In the genomic region with DNA sequence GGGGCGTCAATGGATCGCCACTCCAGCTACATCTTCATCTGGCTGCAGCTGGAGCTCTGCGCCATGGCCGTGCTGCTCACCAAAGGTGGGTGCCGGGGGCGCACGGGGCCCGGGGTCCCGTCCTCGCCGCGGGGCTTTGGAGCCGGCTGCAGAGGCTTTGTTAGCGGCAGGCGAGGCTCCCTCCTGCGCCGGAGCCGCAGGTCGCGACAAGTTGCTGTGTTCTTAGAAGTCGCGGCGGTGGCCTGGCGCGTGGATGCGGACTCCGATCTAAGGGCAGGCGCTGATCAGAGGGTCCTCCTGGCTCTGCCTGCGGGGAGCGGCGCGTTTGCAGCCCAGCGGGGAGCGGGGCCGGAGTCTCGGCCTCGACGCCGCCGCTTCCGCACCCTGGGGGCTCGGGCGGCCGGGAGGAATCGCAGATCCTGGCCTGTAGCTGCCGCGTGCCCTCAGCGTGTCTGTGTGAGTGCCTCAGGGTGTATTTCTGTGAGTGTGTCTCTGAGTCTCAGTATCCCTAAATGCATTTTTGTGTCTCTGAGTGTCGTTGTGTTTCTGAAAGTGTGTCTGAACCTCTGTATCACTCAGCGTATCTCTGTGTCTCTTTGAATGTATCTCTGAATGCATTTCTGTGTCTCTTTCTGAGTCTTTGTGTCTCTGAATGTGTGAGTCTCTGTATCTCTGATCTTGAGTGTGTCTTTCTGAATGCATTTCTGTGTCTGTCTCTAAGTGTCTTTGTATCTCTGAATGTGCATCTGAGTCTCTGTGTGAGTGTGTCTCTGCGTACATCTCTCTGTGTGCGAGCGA, we compare ENCODE assay signal across 8 cellular contexts. TPM values are rescaled to one million over a fixed set of nuclear protein-coding genes. Genes with fewer than 3 reads are reported as not detected.
DNase-seq lines count a peak whose midpoint lies in the region; ATAC-seq, FAIRE-seq and TF ChIP-seq lines count a peak whose summit lies in the region.

No MANE protein-coding gene starts in this region.

- H3K27me3 ChIP-seq in GM12878 (replicated peaks in 1 of 2; ENCODE audit: control insufficient read depth in 2 of 2, insufficient read depth in 2 of 2, low read length in 1 of 2): peaks cover 15 to 30% of the 10 kb centered on the region in 2 experiments

- no peak for TF ChIP-seq EP300 in GM12878 (IDR thresholded peaks at IDR 0.05; ENCODE audit: borderline replicate concordance in 1 of 2, control insufficient read depth in 1 of 2, low read depth in 2 of 2, low read length in 2 of 2)

- POLR2A ChIA-PET in GM12878 (lab: Charles Lee): no interaction called here

- RAD21 ChIA-PET in GM12878 (lab: Charles Lee; ENCODE audit: unreplicated experiment): no interaction called here

- H3K4me3 ChIP-seq in GM12878: 0 out of 2 replicates have a peak overlapping the region, but pooled peaks have one; percentile 5
- H3K4me3 ChIP-seq in skin epidermis: peak overlapping the region; percentile 34 to 78 (median 59)

- 5% methylated on average over 49 of the region's 53 CpGs for WGBS in GM12878 (ENCODE audit: insufficient coverage, insufficient replicate concordance, low lambda C conversion rate, missing lambda C conversion rate)

- no peaks in the 10 kb centered on the region; the same call in 1 of the 2 replicates for H3K4me1 ChIP-seq in GM12878 (ENCODE audit: control insufficient read depth, insufficient read depth, low read length)

- FAIRE-seq in GM12878 (lab: Jason Lieb, UNC): no peak

- intact Hi-C loops in GM12878 (cut with micrococcal nuclease; ENCODE audit: unreplicated experiment): loop anchor here (5.0 kb wide), 1 partner anchor 314 kb away; no protein-coding TSS in a partner anchor

- TF ChIP-seq CTCF in GM12878 (IDR thresholded peaks at IDR 0.05 in 2 of 3, conservative IDR thresholded peaks at IDR 0.05 in 1 of 3; ENCODE audit: control insufficient read depth in 2 of 3, extremely low read depth in 1 of 3, insufficient read depth in 1 of 3, low read depth in 3 of 3, low read length in 3 of 3): no peak

- H3K79me2 ChIP-seq in GM12878 (ENCODE audit: control insufficient read depth, insufficient read depth, low read length): no peaks in the 10 kb centered on the region

- TF ChIP-seq POLR2A in GM12878 (IDR thresholded peaks at IDR 0.05; ENCODE audit: low read depth, low read length): no peak

- no peak overlapping the region for H3K27ac ChIP-seq in GM12878 (ENCODE audit: control insufficient read depth, insufficient read depth)
- peak overlapping the region in 10 of 21 experiments; percentile 1 to 79 (median 33) for H3K27ac ChIP-seq in skin epidermis

- no TSS peak for BruUV-seq in GM12878 (replicated peaks; lab: Mats Ljungman, UMichigan)

- no peak for TF ChIP-seq RAD21 in GM12878 (IDR thresholded peaks at IDR 0.05; ENCODE audit: insufficient read depth, low read depth, low read length)

- peak; percentile 29 for DNase-seq in stimulated activated CD4-positive, alpha-beta T cell treated with anti-CD3 and anti-CD28 coated beads, Interleukin-12 subunit alpha, Interleukin-12 subunit beta, amount 100 ng/mL, for 4 hours
- DNase-seq in stimulated activated CD4-positive, alpha-beta T cell treated with anti-CD3 and anti-CD28 coated beads, Interleukin-4, amount 100 ng/mL, for 24 hours: no peak
- DNase-seq in RKO (ENCODE audit: low spot score) (peak; percentile 52), GM12878 (ENCODE audit: low read depth, low spot score) (no peak), iPS-NIHi11 (ENCODE audit: low spot score) (peak; percentile 24)

- H4K20me1 ChIP-seq in GM12878 (ENCODE audit: control insufficient read depth, insufficient read depth): no peaks in the 10 kb centered on the region; the same call in 1 of the 2 replicates

- SMC1A ChIA-PET in GM12878 (lab: Charles Lee; ENCODE audit: uncharacterized antibody, unreplicated experiment): no interaction called here

- no peaks in the 10 kb centered on the region for H3K9me3 ChIP-seq in GM12878 (replicated peaks; ENCODE audit: control insufficient read depth, insufficient read depth, low read length)

- H3K9ac ChIP-seq in GM12878 (ENCODE audit: control insufficient read depth, insufficient read depth, low read length): no peak overlapping the region

- H2AFZ ChIP-seq in GM12878 (ENCODE audit: control insufficient read depth, low read depth, low read length): no peak overlapping the region

- ATAC-seq in GM12878 (no peak), GM21515 (IDR thresholded peaks at IDR 0.05; ENCODE audit: unreplicated experiment) (no peak), HG02970 (IDR thresholded peaks at IDR 0.05; ENCODE audit: low FRiP score, unreplicated experiment) (no peak)

- H3K4me2 ChIP-seq in GM12878 (ENCODE audit: control insufficient read depth, insufficient read depth): peak overlapping the region; percentile 89

- CTCF ChIA-PET in GM12878 (lab: Yijun Ruan, JAX): no interaction called here

- in situ Hi-C loops in GM12878 (cut with MboI): no loop called here

- no peaks in the 10 kb centered on the region for H3K36me3 ChIP-seq in GM12878 (ENCODE audit: control insufficient read depth in 2 of 2, insufficient read depth in 2 of 2, low read length in 1 of 2)

TF ChIP-seq in GM12878, 131 proteins besides CTCF, POLR2A, EP300 and RAD21 (continues in another document):
- TF ChIP-seq EZH2 (IDR thresholded peaks at IDR 0.05; ENCODE audit: borderline replicate concordance, control insufficient read depth, low read depth, low read length) (0 out of 2 replicates have a peak, but pooled peaks have one; percentile 13), HDAC6 (IDR thresholded peaks at IDR 0.05; ENCODE audit: unreplicated experiment) (peak; percentile 48), CBX5 (IDR thresholded peaks at IDR 0.05; ENCODE audit: low read depth) (no peak), HDAC2 (IDR thresholded peaks at IDR 0.05) (no peak), SMARCA5 (IDR thresholded peaks at IDR 0.05) (no peak), NR2C2 (IDR thresholded peaks at IDR 0.05; ENCODE audit: borderline replicate concordance, control insufficient read depth, insufficient read length, low read depth) (no peak), TCF12 (IDR thresholded peaks at IDR 0.05; ENCODE audit: low read depth, low read length) (no peak), SREBF1 (IDR thresholded peaks at IDR 0.05; ENCODE audit: low read length) (no peak)
- TF ChIP-seq, protein P1, sequence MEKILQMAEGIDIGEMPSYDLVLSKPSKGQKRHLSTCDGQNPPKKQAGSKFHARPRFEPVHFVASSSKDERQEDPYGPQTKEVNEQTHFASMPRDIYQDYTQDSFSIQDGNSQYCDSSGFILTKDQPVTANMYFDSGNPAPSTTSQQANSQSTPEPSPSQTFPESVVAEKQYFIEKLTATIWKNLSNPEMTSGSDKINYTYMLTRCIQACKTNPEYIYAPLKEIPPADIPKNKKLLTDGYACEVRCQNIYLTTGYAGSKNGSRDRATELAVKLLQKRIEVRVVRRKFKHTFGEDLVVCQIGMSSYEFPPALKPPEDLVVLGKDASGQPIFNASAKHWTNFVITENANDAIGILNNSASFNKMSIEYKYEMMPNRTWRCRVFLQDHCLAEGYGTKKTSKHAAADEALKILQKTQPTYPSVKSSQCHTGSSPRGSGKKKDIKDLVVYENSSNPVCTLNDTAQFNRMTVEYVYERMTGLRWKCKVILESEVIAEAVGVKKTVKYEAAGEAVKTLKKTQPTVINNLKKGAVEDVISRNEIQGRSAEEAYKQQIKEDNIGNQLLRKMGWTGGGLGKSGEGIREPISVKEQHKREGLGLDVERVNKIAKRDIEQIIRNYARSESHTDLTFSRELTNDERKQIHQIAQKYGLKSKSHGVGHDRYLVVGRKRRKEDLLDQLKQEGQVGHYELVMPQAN (conservative IDR thresholded peaks at IDR 0.05): no peak
- TF ChIP-seq, protein P2, sequence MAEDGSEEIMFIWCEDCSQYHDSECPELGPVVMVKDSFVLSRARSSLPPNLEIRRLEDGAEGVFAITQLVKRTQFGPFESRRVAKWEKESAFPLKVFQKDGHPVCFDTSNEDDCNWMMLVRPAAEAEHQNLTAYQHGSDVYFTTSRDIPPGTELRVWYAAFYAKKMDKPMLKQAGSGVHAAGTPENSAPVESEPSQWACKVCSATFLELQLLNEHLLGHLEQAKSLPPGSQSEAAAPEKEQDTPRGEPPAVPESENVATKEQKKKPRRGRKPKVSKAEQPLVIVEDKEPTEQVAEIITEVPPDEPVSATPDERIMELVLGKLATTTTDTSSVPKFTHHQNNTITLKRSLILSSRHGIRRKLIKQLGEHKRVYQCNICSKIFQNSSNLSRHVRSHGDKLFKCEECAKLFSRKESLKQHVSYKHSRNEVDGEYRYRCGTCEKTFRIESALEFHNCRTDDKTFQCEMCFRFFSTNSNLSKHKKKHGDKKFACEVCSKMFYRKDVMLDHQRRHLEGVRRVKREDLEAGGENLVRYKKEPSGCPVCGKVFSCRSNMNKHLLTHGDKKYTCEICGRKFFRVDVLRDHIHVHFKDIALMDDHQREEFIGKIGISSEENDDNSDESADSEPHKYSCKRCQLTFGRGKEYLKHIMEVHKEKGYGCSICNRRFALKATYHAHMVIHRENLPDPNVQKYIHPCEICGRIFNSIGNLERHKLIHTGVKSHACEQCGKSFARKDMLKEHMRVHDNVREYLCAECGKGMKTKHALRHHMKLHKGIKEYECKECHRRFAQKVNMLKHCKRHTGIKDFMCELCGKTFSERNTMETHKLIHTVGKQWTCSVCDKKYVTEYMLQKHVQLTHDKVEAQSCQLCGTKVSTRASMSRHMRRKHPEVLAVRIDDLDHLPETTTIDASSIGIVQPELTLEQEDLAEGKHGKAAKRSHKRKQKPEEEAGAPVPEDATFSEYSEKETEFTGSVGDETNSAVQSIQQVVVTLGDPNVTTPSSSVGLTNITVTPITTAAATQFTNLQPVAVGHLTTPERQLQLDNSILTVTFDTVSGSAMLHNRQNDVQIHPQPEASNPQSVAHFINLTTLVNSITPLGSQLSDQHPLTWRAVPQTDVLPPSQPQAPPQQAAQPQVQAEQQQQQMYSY (CRISPR knock-in tag; IDR thresholded peaks at IDR 0.05): no peak

RNA-seq across cellular contexts. Expression of gene BAMBI, which starts 0.8 kb away (rescaled TPM):
- not detected in 2 replicates for total RNA-seq in GM12878 (2013; cell fraction: nucleolus; rRNA removed)
- not detected in 2 replicates for total RNA-seq in GM12878 (2014; rRNA removed)
- total RNA-seq in GM12878 (2014; rRNA removed; fragmentation: Illumina TruSeq; extraction: Trizol): not detected in 2 replicates
- total RNA-seq in GM12878 (2021): 0.13 and 0.18 TPM in 2 replicates
- 0.17 TPM for polyA plus RNA-seq in GM12878 (2011; ENCODE audit: low read depth)
- polyA plus RNA-seq in GM12878 (2011; rRNA removed): 0.10 and 0.12 TPM in 2 replicates
- polyA plus RNA-seq in GM12878 (2011; cell fraction: cytosol; rRNA removed): 0.07 and 0.18 TPM in 2 replicates
- 0.15 and 0.24 TPM in 2 replicates for polyA plus RNA-seq in GM12878 (2011; cell fraction: nucleus; rRNA removed)
- not detected in 2 replicates for polyA plus RNA-seq in GM12878 (2012)
- polyA plus RNA-seq in GM12878 (2014; fragmentation: Illumina TruSeq; extraction: Trizol): 0.03 TPM in 1 of 2 replicates, not detected in the other
- polyA plus RNA-seq in GM12878 (2014; fragmentation: Nextera tagmentation; extraction: Ambion mirVana): not detected
- polyA plus RNA-seq in GM12878 (2014; rRNA removed): 0.05 TPM in 1 of 2 replicates, not detected in the other
- under 1 TPM in 1 of 2 experiments, not detected in 1; 0.06 TPM for polyA plus RNA-seq in GM12878 (2016; fragmentation: Nextera tagmentation; extraction: Ambion mirVana)
- 0.21 TPM in 1 of 2 replicates, not detected in the other for polyA minus RNA-seq in GM12878 (2011; rRNA and poly(A)+ RNA removed)
- polyA minus RNA-seq in GM12878 (2011; cell fraction: cytosol; rRNA and poly(A)+ RNA removed): not detected in 2 replicates
- polyA minus RNA-seq in GM12878 (2011; cell fraction: nucleus; rRNA and poly(A)+ RNA removed): not detected in 2 replicates

Comparison
In these comparisons a context has a peak if more than half of its experiments do, and no peak if none do; other contexts are left out.
1. DNase-seq: peak in stimulated activated CD4-positive, alpha-beta T cell treated with anti-CD3 and anti-CD28 coated beads, Interleukin-12 subunit alpha, Interleukin-12 subunit beta, amount 100 ng/mL, for 4 hours (single experiment), RKO (single experiment) and iPS-NIHi11 (single experiment); none in stimulated activated CD4-positive, alpha-beta T cell treated with anti-CD3 and anti-CD28 coated beads, Interleukin-4, amount 100 ng/mL, for 24 hours (single experiment) and GM12878 (single experiment).